16 cellular contexts compared by ENCODE assay signal in genomic region chr10:44301781-44302400, GRCh38.
A peak's percentile ranks its signal among the peaks of the same experiment; 100 is the strongest.
DNase-seq lines count a peak whose midpoint lies in the region; TF ChIP-seq lines count a peak whose summit lies in the region.
"Had no signal": no experiment of that assay in that cellular context is flagged by ENCODE, and none has a peak within 500 bp of the region (broad histone marks: within the 10 kb centered on the region; RNA-seq: fewer than 3 reads in every experiment).

No MANE protein-coding gene starts in this region.

- H3K79me2 ChIP-seq in mammary epithelial cell (ENCODE audit: insufficient read depth, low read length) = no peaks in the 10 kb centered on the region
- H3K79me2 ChIP-seq: hepatocyte had no signal

- POLR2A ChIA-PET in MCF 10A (lab: Yijun Ruan, JAX) (no interaction called here), A673 (lab: Charles Lee; ENCODE audit: low non-redundant PET) (no interaction called here)

- H3K27me3 Mint-ChIP-seq in MCF 10A (ENCODE audit: insufficient read depth, unreplicated experiment) = peaks cover 22% of the 10 kb centered on the region
- H3K27me3 Mint-ChIP-seq: central memory CD8-positive, alpha-beta T cell; memory B cell had no signal

- CTCF ChIA-PET in MCF 10A (lab: Yijun Ruan, JAX) (no interaction called here), mammary epithelial cell (lab: Charles Lee; ENCODE audit: low non-redundant PET) (no interaction called here), A673 (lab: Charles Lee) (no interaction called here)

- H3K27ac ChIP-seq in mammary epithelial cell (ENCODE audit: insufficient read depth, low read depth, low read length) (no peak overlapping the region), esophagus squamous epithelium (no peak overlapping the region), A673 (ENCODE audit: low read depth, low read length, poor library complexity, severe bottlenecking) (no peak overlapping the region)
- H3K27ac ChIP-seq: hepatocyte had no signal

- no peaks in the 10 kb centered on the region for H4K20me1 ChIP-seq in mammary epithelial cell (ENCODE audit: insufficient read depth, low read length)

- dilution Hi-C loops in mammary epithelial cell (cut with HindIII; ENCODE audit: low sequenced_read_pairs) = no loop called here

- in situ Hi-C loops in mammary epithelial cell (cut with MboI; ENCODE audit: low sequenced_read_pairs in 2 of 2) = no loop called here

- H3K4me1 ChIP-seq in mammary epithelial cell (ENCODE audit: insufficient read depth, low read length) = no peaks in the 10 kb centered on the region
- H3K4me1 ChIP-seq in esophagus squamous epithelium = peaks cover 0 to 18% (median 0%) of the 10 kb centered on the region in 3 donors
- no peaks in the 10 kb centered on the region for H3K4me1 ChIP-seq in A673 (ENCODE audit: insufficient read depth, low read length, poor library complexity, severe bottlenecking)

- no peak overlapping the region for H3K27ac Mint-ChIP-seq in MCF 10A (ENCODE audit: low read depth, unreplicated experiment)
- H3K27ac Mint-ChIP-seq: CD4-positive, alpha-beta T cell; memory B cell; stimulated activated naive B cell treated with anti-CD40 and anti-IgM and Interleukin-4, amounts not matched to agents 10 μg/mL and 1 μg/mL and 100 μg/mL, for 72 hours had no signal

- H3K4me3 ChIP-seq in mammary epithelial cell (replicated peaks in 1 of 3; ENCODE audit: insufficient read depth in 1 of 3, low read depth in 2 of 3, low read length in 3 of 3) = no peak overlapping the region
- no peak overlapping the region for H3K4me3 ChIP-seq in esophagus squamous epithelium
- H3K4me3 ChIP-seq in lower leg skin (ENCODE audit: low read depth, poor library complexity, severe bottlenecking) = no peak overlapping the region
- no peak overlapping the region for H3K4me3 ChIP-seq in A673 (ENCODE audit: low read depth, low read length, poor library complexity, severe bottlenecking)
- H3K4me3 ChIP-seq: hepatocyte had no signal

- intact Hi-C loops in MCF 10A (cut with micrococcal nuclease) = loop anchor here (1.0 to 10.0 kb wide), 2 partner anchors 107 to 631 kb away; no protein-coding TSS in a partner anchor
- intact Hi-C loops in mammary epithelial cell (cut with micrococcal nuclease) = no loop called here
- intact Hi-C loops in esophagus squamous epithelium (cut with DNase I) = no loop called here
- intact Hi-C loops in lower leg skin (cut with DNase I; ENCODE audit: low total_unique reads) = no loop called here
- intact Hi-C loops in A673 (cut with micrococcal nuclease; ENCODE audit: unreplicated experiment) = loop anchor here (10.0 kb wide), 1 partner anchor 627 kb away; no protein-coding TSS in a partner anchor

- no peaks in the 10 kb centered on the region for H3K36me3 Mint-ChIP-seq in MCF 10A (ENCODE audit: insufficient read depth, unreplicated experiment)
- H3K36me3 Mint-ChIP-seq: memory B cell; stimulated activated naive B cell treated with anti-CD40 and anti-IgM and Interleukin-4, amounts not matched to agents 10 μg/mL and 1 μg/mL and 100 μg/mL, for 72 hours had no signal

- peaks cover 12% of the 10 kb centered on the region for H3K9me3 Mint-ChIP-seq in MCF 10A (ENCODE audit: unreplicated experiment)
- H3K9me3 Mint-ChIP-seq: CD4-positive, alpha-beta T cell had no signal

- DNase-seq in MCF 10A (ENCODE audit: unreplicated experiment) (peak; percentile 2), mammary epithelial cell (no peak), astrocyte of the hippocampus (ENCODE audit: low read depth, low spot score) (peak; percentile 57), glomerular visceral epithelial cell (ENCODE audit: extremely low spot score) (peak; percentile 76), NCI-H1930 (lab: John Stamatoyannopoulos, UW) (no peak), esophagus squamous epithelium (lab: John Stamatoyannopoulos, UW) (no peak), lower leg skin (ENCODE audit: low spot score in 2 of 2) (no peak), A673 (ENCODE audit: low spot score) (no peak)
- DNase-seq: CD4-positive, alpha-beta T cell; effector CD4-positive, alpha-beta T cell; NCI-H187; NCI-H510A; stimulated activated naive B cell treated with anti-CD40 and anti-IgM and Interleukin-4, amounts not matched to agents 10 μg/mL and 1 μg/mL and 100 μg/mL, for 72 hours had no signal

- TF ChIP-seq CTCF in MCF 10A (IDR thresholded peaks at IDR 0.05; ENCODE audit: unreplicated experiment) (no peak), mammary epithelial cell (conservative IDR thresholded peaks at IDR 0.05 in 1 of 2, IDR thresholded peaks at IDR 0.05 in 1 of 2; ENCODE audit: extremely low read depth in 1 of 2, insufficient read depth in 1 of 2, low read depth in 1 of 2, low read length in 2 of 2) (no peak), esophagus squamous epithelium (IDR thresholded peaks at IDR 0.05) (no peak), lower leg skin (IDR thresholded peaks at IDR 0.05) (no peak), A673 (conservative IDR thresholded peaks at IDR 0.05; ENCODE audit: low read depth, low read length) (no peak)

- TF ChIP-seq POLR2A in esophagus squamous epithelium (IDR thresholded peaks at IDR 0.05) (no peak), lower leg skin (IDR thresholded peaks at IDR 0.05) (no peak)

- H2AFZ ChIP-seq in mammary epithelial cell (ENCODE audit: low read depth, low read length) = no peak overlapping the region
- H2AFZ ChIP-seq: hepatocyte had no signal

- no peak overlapping the region for H3K4me2 ChIP-seq in mammary epithelial cell (ENCODE audit: insufficient read depth, low read depth, low read length)
- H3K4me2 ChIP-seq: hepatocyte had no signal

- H3K27me3 ChIP-seq in mammary epithelial cell (ENCODE audit: insufficient read depth, low read length) (no peaks in the 10 kb centered on the region), esophagus squamous epithelium (peaks cover 0 to 10% (median 0%) of the 10 kb centered on the region in 4 donors), A673 (replicated peaks; ENCODE audit: insufficient read depth, low read depth, low read length, poor library complexity) (no peaks in the 10 kb centered on the region)

- H3K4me1 Mint-ChIP-seq in MCF 10A (ENCODE audit: insufficient read depth, unreplicated experiment) = peaks cover 21% of the 10 kb centered on the region
- H3K4me1 Mint-ChIP-seq: memory B cell; stimulated activated naive B cell treated with anti-CD40 and anti-IgM and Interleukin-4, amounts not matched to agents 10 μg/mL and 1 μg/mL and 100 μg/mL, for 72 hours had no signal

- H3K36me3 ChIP-seq in mammary epithelial cell (ENCODE audit: insufficient read depth, low read length) (no peaks in the 10 kb centered on the region), esophagus squamous epithelium (no peaks in the 10 kb centered on the region), A673 (ENCODE audit: insufficient read depth, low read length, poor library complexity, severe bottlenecking) (no peaks in the 10 kb centered on the region)

- WGBS in mammary epithelial cell (ENCODE audit: low coverage, missing lambda C conversion rate) = 70% methylated on average over 6 of the region's 6 CpGs
- WGBS in esophagus squamous epithelium, 2 donors = 58 to 60% methylated on average over 6 of the region's 6 CpGs
- 66 to 67% methylated on average over 6 of the region's 6 CpGs for WGBS in lower leg skin, 2 donors

- H3K9me3 ChIP-seq in mammary epithelial cell (replicated peaks; ENCODE audit: insufficient read depth, low read length) = peaks cover 12% of the 10 kb centered on the region
- no peaks in the 10 kb centered on the region for H3K9me3 ChIP-seq in esophagus squamous epithelium
- no peaks in the 10 kb centered on the region for H3K9me3 ChIP-seq in A673 (ENCODE audit: low read depth, low read length, poor library complexity, severe bottlenecking)

- H3K4me3 Mint-ChIP-seq in MCF 10A (ENCODE audit: unreplicated experiment) = no peak overlapping the region
- H3K4me3 Mint-ChIP-seq: CD4-positive, alpha-beta T cell; central memory CD8-positive, alpha-beta T cell; memory B cell; stimulated activated naive B cell treated with anti-CD40 and anti-IgM and Interleukin-4, amounts not matched to agents 10 μg/mL and 1 μg/mL and 100 μg/mL, for 72 hours had no signal

- BruUV-seq in MCF 10A (replicated peaks; lab: Mats Ljungman, UMichigan) (no TSS peak), mammary epithelial cell (replicated peaks; lab: Mats Ljungman, UMichigan) (no TSS peak), A673 (replicated peaks; lab: Mats Ljungman, UMichigan) (no TSS peak)

- no peak overlapping the region for H3K9ac ChIP-seq in mammary epithelial cell (ENCODE audit: insufficient read depth, low read length)

Comparison
In these comparisons a context has a peak if more than half of its experiments do, and no peak if none do; other contexts are left out.
1. DNase-seq: peak in MCF 10A (single experiment), astrocyte of the hippocampus (single experiment) and glomerular visceral epithelial cell (single experiment); none in mammary epithelial cell (single experiment), NCI-H1930 (0 of 2), esophagus squamous epithelium (single experiment), lower leg skin (0 of 2) and A673 (single experiment).
2. intact Hi-C loops: an anchor here in MCF 10A (1.0 to 10.0 kb wide) and A673 (10.0 kb wide); none called in mammary epithelial cell, esophagus squamous epithelium and lower leg skin.